Comparison of ENCODE assay signal across 1 cellular context in the genomic region with DNA sequence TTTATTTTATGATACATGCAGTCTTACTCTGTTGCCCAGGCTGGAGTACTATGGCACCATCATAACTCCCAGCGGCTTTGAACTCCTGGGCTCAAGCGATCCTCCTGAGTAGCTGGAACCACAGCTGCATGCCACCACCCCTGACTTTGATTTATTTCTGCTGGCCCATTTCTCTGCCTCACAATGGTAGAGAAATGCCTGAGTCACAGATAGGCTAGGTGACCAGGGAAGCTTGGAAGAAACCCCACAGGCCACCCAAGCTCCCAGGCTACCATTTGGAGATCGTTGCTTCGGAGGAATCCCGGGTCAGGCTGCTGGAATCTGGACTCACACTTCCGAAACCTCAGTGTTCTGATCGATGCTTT.
TF ChIP-seq lines count a peak whose summit lies in the region.

No MANE protein-coding gene starts in this region.

TF ChIP-seq in K562, 482 proteins besides CTCF, POLR2A, EP300 and RAD21:
- TF ChIP-seq RBM14 (IDR thresholded peaks at IDR 0.05; ENCODE audit: borderline replicate concordance, insufficient read depth, low read depth, low read length) = no peak
